8 cellular contexts compared by ENCODE assay signal in genomic region chr3:137013955-137014688, GRCh38. TPM values are rescaled to one million over a fixed set of nuclear protein-coding genes. Genes with fewer than 3 reads are reported as not detected.
DNase-seq lines count a peak whose midpoint lies in the region; ATAC-seq and TF ChIP-seq lines count a peak whose summit lies in the region.

No MANE protein-coding gene starts in this region.

- H3K9me3 Mint-ChIP-seq in IgD-negative memory B cell, result no peaks in the 10 kb centered on the region

- H3K4me3 Mint-ChIP-seq in IgD-negative memory B cell, result peak overlapping the region; percentile 3 to 91 (median 54)

- DNase-seq in COLO829 (ENCODE audit: low spot score), result peak; percentile 92
- DNase-seq in activated T-cell treated with anti-CD3 and anti-CD28 coated beads for 24 hours (ENCODE audit: low read depth), result peak; percentile 76
- peak; percentile 41 for DNase-seq in epithelial cell of proximal tubule (ENCODE audit: low read depth)
- peak; percentile 69 for DNase-seq in stimulated activated CD8-positive, alpha-beta memory T cell treated with anti-CD3 and anti-CD28 coated beads, Interleukin-4, amount 100 ng/mL, for 24 hours (ENCODE audit: low read depth)

- H3K27ac Mint-ChIP-seq in IgD-negative memory B cell, result peak overlapping the region in 1 of 3 donors; percentile 28

- no peaks in the 10 kb centered on the region for H3K79me2 ChIP-seq in OCI-LY3 (ENCODE audit: low read length)

- H3K36me3 ChIP-seq in OCI-LY3 (replicated peaks; ENCODE audit: low read depth, low read length) (no peaks in the 10 kb centered on the region), mucosa of rectum (ENCODE audit: control insufficient read depth in 2 of 2, insufficient read depth in 2 of 2, low read length in 2 of 2) (no peaks in the 10 kb centered on the region)

- H3K27ac ChIP-seq in OCI-LY3 (ENCODE audit: low read length), result no peak overlapping the region
- H3K27ac ChIP-seq in mucosa of rectum (ENCODE audit: low read depth in 2 of 2, low read length in 2 of 2), result peak overlapping the region; percentile 35 to 59

- H3K4me1 Mint-ChIP-seq in IgD-negative memory B cell, result peaks cover 5 to 7% (median 6%) of the 10 kb centered on the region in 3 donors

- peak overlapping the region; percentile 85 for H2AFZ ChIP-seq in OCI-LY3 (ENCODE audit: low read depth, low read length)

- no peaks in the 10 kb centered on the region for H3K9me3 ChIP-seq in OCI-LY3 (ENCODE audit: insufficient read depth, low read length)
- no peaks in the 10 kb centered on the region for H3K9me3 ChIP-seq in mucosa of rectum (ENCODE audit: control insufficient read depth in 2 of 2, low read length in 2 of 2)

- H3K27me3 ChIP-seq in OCI-LY3 (ENCODE audit: low read depth, low read length), result no peaks in the 10 kb centered on the region
- H3K27me3 ChIP-seq in mucosa of rectum (ENCODE audit: control insufficient read depth in 2 of 2, insufficient read depth in 2 of 2, low read length in 2 of 2), result no peaks in the 10 kb centered on the region

- H3K4me2 ChIP-seq in OCI-LY3 (ENCODE audit: low read length), result peak overlapping the region; percentile 90

- TF ChIP-seq CTCF in OCI-LY3 (IDR thresholded peaks at IDR 0.05; ENCODE audit: low read depth, low read length), result peak; percentile 90
- TF ChIP-seq CTCF in epithelial cell of proximal tubule (conservative IDR thresholded peaks at IDR 0.05; ENCODE audit: low read depth, low read length), result peak; percentile 85

- H3K9ac ChIP-seq in OCI-LY3 (ENCODE audit: low read length) (peak overlapping the region; percentile 39), mucosa of rectum (ENCODE audit: low read depth in 1 of 2, low read length in 2 of 2) (peak overlapping the region; percentile 75 to 80)

- no peaks in the 10 kb centered on the region for H3K36me3 Mint-ChIP-seq in IgD-negative memory B cell

- H3K4me3 ChIP-seq in OCI-LY3 (ENCODE audit: low read length) (peak overlapping the region; percentile 82), epithelial cell of proximal tubule (ENCODE audit: low read depth, low read length) (peak overlapping the region; percentile 71), mucosa of rectum (ENCODE audit: low read length in 2 of 2) (peak overlapping the region; percentile 77 to 90)

- peaks cover 7% of the 10 kb centered on the region; the same call in 1 of the 2 replicates for H3K4me1 ChIP-seq in OCI-LY3 (ENCODE audit: low read length)
- H3K4me1 ChIP-seq in mucosa of rectum (ENCODE audit: control insufficient read depth in 2 of 2, insufficient read depth in 2 of 2, low read length in 2 of 2), result peaks cover 4 to 11% of the 10 kb centered on the region in 2 donors

- peak; percentile 85 for ATAC-seq in GM21515 (IDR thresholded peaks at IDR 0.05; ENCODE audit: unreplicated experiment)

- no peaks in the 10 kb centered on the region for H4K20me1 ChIP-seq in OCI-LY3 (ENCODE audit: insufficient read depth, low read length)

- peaks cover 2% of the 10 kb centered on the region for H3K27me3 Mint-ChIP-seq in IgD-negative memory B cell

RNA-seq across cellular contexts. Expression of gene IL20RB, which starts 56.3 kb away (rescaled TPM):
- polyA plus RNA-seq in IgD-negative memory B cell, result not detected
- 0.14 TPM in 1 of 2 replicates, not detected in the other for total RNA-seq in epithelial cell of proximal tubule

Comparison
In these comparisons a context has a peak if more than half of its experiments do, and no peak if none do; other contexts are left out.
1. DNase-seq: peak in every context shown above with its lines; median percentile 92 in COLO829; 76 in activated T-cell treated with anti-CD3 and anti-CD28 coated beads for 24 hours; 69 in stimulated activated CD8-positive, alpha-beta memory T cell treated with anti-CD3 and anti-CD28 coated beads, Interleukin-4, amount 100 ng/mL, for 24 hours; 41 in epithelial cell of proximal tubule.